25 cellular contexts compared by ENCODE assay signal in genomic region chr11:26072612-26073011, GRCh38.
"Had no signal": no experiment of that assay in that cellular context is flagged by ENCODE, and none has a peak within 500 bp of the region (broad histone marks: within the 10 kb centered on the region; RNA-seq: fewer than 3 reads in every experiment).

No MANE protein-coding gene starts in this region.

- H3K36me3 Mint-ChIP-seq: immature natural killer cell; memory B cell; natural killer cell treated with Interleukin-12 subunit alpha and Interleukin-12 subunit beta and Interleukin-15 and Interleukin-18, amount 100 ng/mL, for 72 hours; stimulated activated memory B cell treated with anti-CD40 and anti-IgM and Interleukin-4, amounts not matched to agents 10 μg/mL and 1 μg/mL and 100 μg/mL, for 72 hours had no signal

- H3K4me1 ChIP-seq: gastrocnemius medialis, heart right ventricle, left ventricle myocardium inferior, lower lobe of right lung, psoas muscle, spleen, testis, tibial nerve, upper lobe of right lung, vagina had no signal

- H3K9me3 ChIP-seq: gastrocnemius medialis, heart right ventricle, left ventricle myocardium inferior, lower lobe of right lung, psoas muscle, spleen, testis, tibial nerve, upper lobe of right lung, vagina had no signal

- H3K27me3 ChIP-seq: gastrocnemius medialis, heart right ventricle, spleen, testis, tibial nerve, upper lobe of right lung, vagina had no signal

- DNase-seq: cortex of kidney; dorsolateral prefrontal cortex; effector CD8-positive, alpha-beta T cell; gastrocnemius medialis; heart right ventricle; hypothalamus; immature natural killer cell; left ventricle myocardium inferior; lower lobe of right lung; midbrain; psoas muscle; spleen; stimulated activated CD4-positive, alpha-beta T cell treated with anti-CD3 and anti-CD28 coated beads, Interleukin-15, amount 100 ng/mL, for 24 hours; stimulated activated CD4-positive, alpha-beta T cell treated with anti-CD3 and anti-CD28 coated beads, Interleukin-1b, Interleukin-23, amount 100 ng/mL, for 48 hours; stimulated activated CD4-positive, alpha-beta T cell treated with anti-CD3 and anti-CD28 coated beads, Interleukin-4, amount 100 ng/mL, for 24 hours; testis; upper lobe of right lung had no signal

- H3K27ac Mint-ChIP-seq: immature natural killer cell; memory B cell; natural killer cell treated with Interleukin-12 subunit alpha and Interleukin-12 subunit beta and Interleukin-15 and Interleukin-18, amount 100 ng/mL, for 72 hours; stimulated activated memory B cell treated with anti-CD40 and anti-IgM and Interleukin-4, amounts not matched to agents 10 μg/mL and 1 μg/mL and 100 μg/mL, for 72 hours; stimulated activated naive CD8-positive, alpha-beta T cell treated with anti-CD3 and anti-CD28 coated beads, Interleukin-15, Interleukin-2, amounts not matched to agents 100 ng/mL and 50 ng/mL, for 24 hours had no signal

- H3K27ac ChIP-seq: dorsolateral prefrontal cortex, gastrocnemius medialis, heart right ventricle, left ventricle myocardium inferior, lower lobe of right lung, psoas muscle, spleen, testis, tibial nerve, upper lobe of right lung, vagina had no signal

- H3K4me3 ChIP-seq: dorsolateral prefrontal cortex, gastrocnemius medialis, heart right ventricle, left ventricle myocardium inferior, lower lobe of right lung, psoas muscle, spleen, testis, tibial nerve, upper lobe of right lung, vagina had no signal

- H3K4me3 Mint-ChIP-seq: immature natural killer cell; memory B cell; natural killer cell treated with Interleukin-12 subunit alpha and Interleukin-12 subunit beta and Interleukin-15 and Interleukin-18, amount 100 ng/mL, for 72 hours; stimulated activated memory B cell treated with anti-CD40 and anti-IgM and Interleukin-4, amounts not matched to agents 10 μg/mL and 1 μg/mL and 100 μg/mL, for 72 hours; stimulated activated naive CD8-positive, alpha-beta T cell treated with anti-CD3 and anti-CD28 coated beads, Interleukin-15, Interleukin-2, amounts not matched to agents 100 ng/mL and 50 ng/mL, for 24 hours had no signal

- ATAC-seq: esophagus mucosa; gastrocnemius medialis; heart right ventricle; lower lobe of right lung; natural killer cell treated with Interleukin-12 subunit alpha and Interleukin-12 subunit beta and Interleukin-15 and Interleukin-18, amount 100 ng/mL, for 72 hours; psoas muscle; sciatic nerve; stimulated activated memory B cell treated with anti-CD40 and anti-IgM and Interleukin-4, amounts not matched to agents 10 μg/mL and 1 μg/mL and 100 μg/mL, for 72 hours; upper lobe of right lung had no signal

- H3K27me3 Mint-ChIP-seq: memory B cell; natural killer cell treated with Interleukin-12 subunit alpha and Interleukin-12 subunit beta and Interleukin-15 and Interleukin-18, amount 100 ng/mL, for 72 hours; stimulated activated memory B cell treated with anti-CD40 and anti-IgM and Interleukin-4, amounts not matched to agents 10 μg/mL and 1 μg/mL and 100 μg/mL, for 72 hours; stimulated activated naive CD8-positive, alpha-beta T cell treated with anti-CD3 and anti-CD28 coated beads, Interleukin-15, Interleukin-2, amounts not matched to agents 100 ng/mL and 50 ng/mL, for 24 hours had no signal

- H3K4me1 Mint-ChIP-seq: immature natural killer cell; memory B cell; stimulated activated memory B cell treated with anti-CD40 and anti-IgM and Interleukin-4, amounts not matched to agents 10 μg/mL and 1 μg/mL and 100 μg/mL, for 72 hours had no signal

- H3K9me3 Mint-ChIP-seq: memory B cell had no signal

- H3K36me3 ChIP-seq: gastrocnemius medialis, heart right ventricle, left ventricle myocardium inferior, lower lobe of right lung, spleen, tibial nerve, upper lobe of right lung, vagina had no signal
